ENCODE assay signal across 1 cellular context in genomic region chr17:68495081-68495480, GRCh38.
TF ChIP-seq lines count a peak whose summit lies in the region.

No MANE protein-coding gene starts in this region.

TF ChIP-seq in K562, 482 proteins besides CTCF, POLR2A, EP300 and RAD21:
- TF ChIP-seq TGIF2 (CRISPR knock-in tag; IDR thresholded peaks at IDR 0.05) = no peak
- no peak for TF ChIP-seq HLTF (IDR thresholded peaks at IDR 0.05)
- TF ChIP-seq, protein P1, sequence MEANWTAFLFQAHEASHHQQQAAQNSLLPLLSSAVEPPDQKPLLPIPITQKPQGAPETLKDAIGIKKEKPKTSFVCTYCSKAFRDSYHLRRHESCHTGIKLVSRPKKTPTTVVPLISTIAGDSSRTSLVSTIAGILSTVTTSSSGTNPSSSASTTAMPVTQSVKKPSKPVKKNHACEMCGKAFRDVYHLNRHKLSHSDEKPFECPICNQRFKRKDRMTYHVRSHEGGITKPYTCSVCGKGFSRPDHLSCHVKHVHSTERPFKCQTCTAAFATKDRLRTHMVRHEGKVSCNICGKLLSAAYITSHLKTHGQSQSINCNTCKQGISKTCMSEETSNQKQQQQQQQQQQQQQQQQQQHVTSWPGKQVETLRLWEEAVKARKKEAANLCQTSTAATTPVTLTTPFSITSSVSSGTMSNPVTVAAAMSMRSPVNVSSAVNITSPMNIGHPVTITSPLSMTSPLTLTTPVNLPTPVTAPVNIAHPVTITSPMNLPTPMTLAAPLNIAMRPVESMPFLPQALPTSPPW (CRISPR knock-in tag; IDR thresholded peaks at IDR 0.05) = no peak
- TF ChIP-seq THAP7 (CRISPR knock-in tag; IDR thresholded peaks at IDR 0.05) = no peak
- 0 out of 2 replicates have a peak, but pooled peaks have one; percentile 8 for TF ChIP-seq ZNF121 (CRISPR knock-in tag; conservative IDR thresholded peaks at IDR 0.05)
- TF ChIP-seq ZNF197 (CRISPR knock-in tag; IDR thresholded peaks at IDR 0.05; ENCODE audit: low read depth) = no peak
- TF ChIP-seq TSHZ1 (CRISPR knock-in tag; IDR thresholded peaks at IDR 0.05) = no peak
- TF ChIP-seq SAP30 (IDR thresholded peaks at IDR 0.05; ENCODE audit: borderline replicate concordance, insufficient read depth, low read depth, low read length, poor library complexity, severe bottlenecking) = no peak
TF ChIP-seq in K562: peak in this region for 1.
